ENCODE assay signal across 1 cellular context in genomic region chr12:52259850-52260249, GRCh38.
TF ChIP-seq lines count a peak whose summit lies in the region.

No MANE protein-coding gene starts in this region.

TF ChIP-seq in HEK293, 187 proteins besides CTCF, POLR2A, EP300 and RAD21 (continued from another document):
- TF ChIP-seq, protein P1, sequence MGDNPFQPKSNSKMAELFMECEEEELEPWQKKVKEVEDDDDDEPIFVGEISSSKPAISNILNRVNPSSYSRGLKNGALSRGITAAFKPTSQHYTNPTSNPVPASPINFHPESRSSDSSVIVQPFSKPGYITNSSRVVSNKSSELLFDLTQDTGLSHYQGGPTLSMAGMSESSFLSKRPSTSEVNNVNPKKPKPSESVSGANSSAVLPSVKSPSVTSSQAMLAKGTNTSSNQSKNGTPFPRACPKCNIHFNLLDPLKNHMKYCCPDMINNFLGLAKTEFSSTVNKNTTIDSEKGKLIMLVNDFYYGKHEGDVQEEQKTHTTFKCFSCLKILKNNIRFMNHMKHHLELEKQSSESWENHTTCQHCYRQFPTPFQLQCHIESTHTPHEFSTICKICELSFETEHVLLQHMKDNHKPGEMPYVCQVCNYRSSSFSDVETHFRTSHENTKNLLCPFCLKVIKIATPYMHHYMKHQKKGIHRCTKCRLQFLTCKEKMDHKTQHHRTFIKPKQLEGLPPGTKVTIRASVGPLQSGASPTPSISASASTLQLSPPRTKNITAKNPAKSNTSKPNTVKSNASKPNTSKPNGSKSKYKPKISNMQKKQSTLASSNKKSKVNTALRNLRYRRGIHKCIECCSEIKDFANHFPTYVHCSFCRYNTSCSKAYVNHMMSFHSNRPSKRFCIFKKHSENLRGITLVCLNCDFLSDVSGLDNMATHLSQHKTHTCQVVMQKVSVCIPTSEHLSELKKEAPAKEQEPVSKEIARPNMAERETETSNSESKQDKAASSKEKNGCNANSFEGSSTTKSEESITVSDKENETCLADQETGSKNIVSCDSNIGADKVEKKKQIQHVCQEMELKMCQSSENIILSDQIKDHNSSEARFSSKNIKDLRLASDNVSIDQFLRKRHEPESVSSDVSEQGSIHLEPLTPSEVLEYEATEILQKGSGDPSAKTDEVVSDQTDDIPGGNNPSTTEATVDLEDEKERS (tag by site-specific recombination; IDR thresholded peaks at IDR 0.05) = no peak
- TF ChIP-seq ZNF10 (tag by site-specific recombination; IDR thresholded peaks at IDR 0.05) = no peak
- TF ChIP-seq SP2 (tag by site-specific recombination; IDR thresholded peaks at IDR 0.05) = no peak
- no peak for TF ChIP-seq ZNF146 (tag by site-specific recombination; IDR thresholded peaks at IDR 0.05)
- TF ChIP-seq ZNF544 (tag by site-specific recombination; IDR thresholded peaks at IDR 0.05) = no peak
- peak; percentile 37 for TF ChIP-seq ZNF510 (tag by site-specific recombination; IDR thresholded peaks at IDR 0.05; ENCODE audit: insufficient replicate concordance)
- peak; percentile 85 for TF ChIP-seq SETDB1 (IDR thresholded peaks at IDR 0.05; ENCODE audit: insufficient read length, low read length)
